ENCODE assay signal across 8 cellular contexts in genomic region chr19:45691516-45692186, GRCh38. TPM values are rescaled to one million over a fixed set of nuclear protein-coding genes. Genes with fewer than 3 reads are reported as not detected.
DNase-seq lines count a peak whose midpoint lies in the region; ATAC-seq and TF ChIP-seq lines count a peak whose summit lies in the region.

Gene SNRPD2 (minus strand): TSS chr19:45691953. CDS start chr19:45691888, 65 bp downstream.

- TF ChIP-seq POLR2A in body of pancreas (IDR thresholded peaks at IDR 0.05): peak; percentile 38 to 93 (median 92)

- intact Hi-C loops in body of pancreas (cut with DNase I) (no loop called here), sciatic nerve (cut with DNase I) (loop anchor here (10.0 kb wide), 1 partner anchor 73 kb away; the partner anchor contains the start of gene SIX5)

- no peaks in the 10 kb centered on the region for H3K27me3 ChIP-seq in body of pancreas

- H3K4me3 ChIP-seq in body of pancreas: peak within 1 kb of the TSS; percentile 49 to 57

- ATAC-seq in HG02943 (IDR thresholded peaks at IDR 0.05; ENCODE audit: low read depth, unreplicated experiment) (peak; percentile 52), body of pancreas (peak; percentile 77), sciatic nerve (peak; percentile 93)

- DNase-seq in NCI-H1417 (lab: John Stamatoyannopoulos, UW) (peak; percentile 97 to 99 (median 97)), NCI-H1417 treated with DMSO at 0.1 percent for 48 hours (lab: John Stamatoyannopoulos, UW) (no peak), NCI-H1930 (lab: John Stamatoyannopoulos, UW) (peak; percentile 99), T-helper 22 cell (ENCODE audit: low read depth) (peak; percentile 81), body of pancreas (peak; percentile 94 to 95 (median 94)), iPS DF 19.7 (ENCODE audit: low read depth, low spot score) (peak; percentile 81), sciatic nerve (ENCODE audit: low spot score) (peak; percentile 96)

- peaks cover 16% of the 10 kb centered on the region for H3K4me1 ChIP-seq in body of pancreas

- peak within 1 kb of the TSS; percentile 78 to 93 (median 90) for H3K27ac ChIP-seq in body of pancreas

- peaks cover 8 to 11% of the 10 kb centered on the region in 2 donors for H3K36me3 ChIP-seq in body of pancreas (replicated peaks in 1 of 2; ENCODE audit: insufficient read depth in 1 of 2, low read depth in 2 of 2)

- 0 to 1% methylated on average over 19 to 36 of the region's 36 CpGs for WGBS in body of pancreas, 2 donors

- peak in 1 of 7 experiments; percentile 5 for TF ChIP-seq CTCF in body of pancreas (IDR thresholded peaks at IDR 0.05)

- no peaks in the 10 kb centered on the region for H3K9me3 ChIP-seq in body of pancreas

RNA-seq across cellular contexts. Expression of gene SNRPD2, which starts in this region (rescaled TPM):
- 10 to 100 TPM; 25.1 to 66.4 TPM for total RNA-seq in body of pancreas
- total RNA-seq in sciatic nerve: 209 TPM
